Comparison of ENCODE assay signal across 11 cellular contexts in the genomic region with DNA sequence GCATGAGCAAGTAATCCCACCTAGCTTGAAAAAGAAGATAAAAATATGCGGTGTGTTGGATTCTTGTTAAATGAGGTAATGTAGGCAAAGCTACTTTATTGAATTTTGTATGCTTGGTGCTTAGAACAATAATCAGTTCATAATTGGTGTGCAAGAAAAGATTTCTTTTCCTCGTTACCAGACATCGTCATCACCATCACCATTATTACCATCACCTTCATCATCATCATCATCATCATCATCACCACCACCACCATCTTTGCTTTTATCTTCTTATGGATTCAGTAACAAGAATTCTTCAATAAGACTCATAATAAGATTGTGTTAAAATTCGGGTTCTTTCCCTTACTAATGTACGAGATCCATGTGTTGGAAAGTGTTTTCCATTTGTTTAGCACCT.
"Had no signal": no experiment of that assay in that cellular context is flagged by ENCODE, and none has a peak within 500 bp of the region (broad histone marks: within the 10 kb centered on the region; RNA-seq: fewer than 3 reads in every experiment).

No MANE protein-coding gene starts in this region.

- ATAC-seq: GM23338, HCT116 had no signal

- H3K4me1 ChIP-seq: HAP-1 had no signal

- H3K36me3 ChIP-seq: HAP-1 had no signal

- H3K9me3 ChIP-seq: HAP-1 had no signal

- DNase-seq: GM23248, GOT3, H7, H9, HCEC 1CT, HFFc6 had no signal

- H3K9ac ChIP-seq: GM23248 had no signal

- H3K27ac ChIP-seq: GM23248 had no signal

- H2AFZ ChIP-seq: GM23248, GM23338 had no signal

- H3K4me2 ChIP-seq: GM23338 had no signal

- FAIRE-seq: H1, H54 had no signal

- H3K4me3 ChIP-seq: GM23248, GM23338, HAP-1 had no signal
